Comparison of ENCODE assay signal across 1 cellular context in the genomic region with DNA sequence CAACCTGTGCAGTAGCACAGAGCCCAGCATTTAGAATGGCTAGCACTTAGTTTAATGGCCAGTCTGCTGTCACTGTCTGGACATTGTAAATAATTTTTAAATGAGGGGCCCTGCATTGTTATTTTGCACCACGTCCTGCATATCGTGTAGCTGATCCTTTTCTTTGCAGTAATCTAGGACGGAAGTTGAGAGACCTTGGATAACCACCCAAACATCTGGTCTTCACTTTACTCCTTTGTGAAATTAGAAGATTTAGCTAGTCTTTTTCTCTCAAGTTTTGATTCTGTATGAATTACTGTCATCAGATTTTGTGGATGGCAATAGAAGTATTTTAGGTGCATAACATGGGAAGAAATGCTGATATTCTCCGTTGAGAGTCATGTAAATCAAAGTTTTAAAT.
TF ChIP-seq lines count a peak whose summit lies in the region.

No MANE protein-coding gene starts in this region.

TF ChIP-seq in HCT116, 20 proteins besides CTCF, POLR2A, EP300 and RAD21 (continued from another document):
- TF ChIP-seq POLR2AphosphoS5 (IDR thresholded peaks at IDR 0.05; ENCODE audit: low read depth, low read length): no peak
